Comparison of ENCODE assay signal across 22 cellular contexts in genomic region chr11:30452842-30453241, GRCh38.
DNase-seq lines count a peak whose midpoint lies in the region; ATAC-seq, FAIRE-seq and TF ChIP-seq lines count a peak whose summit lies in the region.
"Had no signal": no experiment of that assay in that cellular context is flagged by ENCODE, and none has a peak within 500 bp of the region (broad histone marks: within the 10 kb centered on the region; RNA-seq: fewer than 3 reads in every experiment).

No MANE protein-coding gene starts in this region.

- H2AK5ac ChIP-seq in H1 (ENCODE audit: low read depth, low read length) = no peak overlapping the region

- H3K23ac ChIP-seq in H1 (ENCODE audit: insufficient read length) = no peak overlapping the region

- H3K4ac ChIP-seq in H1 (replicated peaks; ENCODE audit: insufficient read length, low read depth, low read length) = no peak overlapping the region

- H3K4me1 ChIP-seq in left ventricle myocardium inferior (peaks cover 70% of the 10 kb centered on the region), GM23338 (ENCODE audit: insufficient read depth) (peaks cover 60% of the 10 kb centered on the region), H1 (replicated peaks in 1 of 4; ENCODE audit: control insufficient read depth in 3 of 4, insufficient read depth in 4 of 4, low read length in 3 of 4) (peaks cover 8 to 30% (median 27%) of the 10 kb centered on the region in 4 experiments)
- H3K4me1 ChIP-seq: BLaER1, Caco-2 had no signal

- peak overlapping the region; percentile 29; the same call in 1 of the 2 replicates for H2BK12ac ChIP-seq in H1 (ENCODE audit: low read depth, low read length)

- no peak overlapping the region for H2BK15ac ChIP-seq in H1 (ENCODE audit: low read length)

- H3K36me3 ChIP-seq in left ventricle myocardium inferior = no peaks in the 10 kb centered on the region
- H3K36me3 ChIP-seq in GM23338 (ENCODE audit: insufficient read depth) = no peaks in the 10 kb centered on the region
- no peaks in the 10 kb centered on the region for H3K36me3 ChIP-seq in H1 (ENCODE audit: control insufficient read depth in 2 of 4, insufficient read depth in 4 of 4, low read length in 3 of 4)
- H3K36me3 ChIP-seq: BLaER1 had no signal

- H3K9me3 ChIP-seq in left ventricle myocardium inferior (replicated peaks) (no peaks in the 10 kb centered on the region), H1 (ENCODE audit: insufficient read depth in 2 of 2, low read depth in 1 of 2, low read length in 1 of 2) (no peaks in the 10 kb centered on the region)
- H3K9me3 ChIP-seq: BLaER1, Caco-2, HAP-1 had no signal

- TF ChIP-seq CTCF in left ventricle myocardium inferior (IDR thresholded peaks at IDR 0.05; ENCODE audit: borderline replicate concordance) (no peak), GM23338 (conservative IDR thresholded peaks at IDR 0.05; ENCODE audit: low read depth in 2 of 2) (no peak), H1 (IDR thresholded peaks at IDR 0.05; ENCODE audit: control extremely low read depth in 1 of 3, insufficient read depth in 1 of 3, low read depth in 1 of 3, low read length in 3 of 3) (no peak), neural crest cell (conservative IDR thresholded peaks at IDR 0.05) (no peak), endothelial cell (IDR thresholded peaks at IDR 0.05; ENCODE audit: unreplicated experiment) (no peak)

- H3K27ac Mint-ChIP-seq in GM23338 (no peak overlapping the region), neural crest cell (ENCODE audit: unreplicated experiment) (peak overlapping the region; percentile 19), endothelial cell (ENCODE audit: unreplicated experiment) (no peak overlapping the region)
- H3K27ac Mint-ChIP-seq: B cell; CD8-positive, alpha-beta T cell; HFFc6 had no signal

- 94% methylated on average over 1 of the region's 1 CpG; no CpG with 5 or more reads in 1 of the 2 experiments for WGBS in H1 (ENCODE audit: extremely low coverage in 1 of 2, insufficient coverage in 1 of 2, insufficient read length in 1 of 2, insufficient replicate concordance in 2 of 2, low coverage in 1 of 2, low lambda C conversion rate in 2 of 2, missing lambda C conversion rate in 1 of 2), 2 experiments

- no peak overlapping the region for H4K5ac ChIP-seq in H1 (ENCODE audit: insufficient read length, low read depth, low read length)

- H3K4me3 ChIP-seq in left ventricle myocardium inferior = no peak overlapping the region
- H3K4me3 ChIP-seq in GM23338 = no peak overlapping the region
- no peak overlapping the region for H3K4me3 ChIP-seq in H1 (ENCODE audit: extremely low read depth in 1 of 4, insufficient read depth in 2 of 4, low read depth in 3 of 4, low read length in 4 of 4)
- H3K4me3 ChIP-seq: BLaER1, HAP-1 had no signal

- peaks cover 17% of the 10 kb centered on the region for H3F3A ChIP-seq in GM23338 (replicated peaks; ENCODE audit: low read depth)

- no peaks in the 10 kb centered on the region for H3K27me3 ChIP-seq in left ventricle myocardium inferior (ENCODE audit: low read depth)
- H3K27me3 ChIP-seq in GM23338 (ENCODE audit: insufficient read depth) = no peaks in the 10 kb centered on the region
- peaks cover under 1 to 9% (median 4%) of the 10 kb centered on the region in 4 experiments; a peak in 5 of 7 replicates for H3K27me3 ChIP-seq in H1 (replicated peaks in 1 of 4; ENCODE audit: control insufficient read depth in 3 of 4, extremely low read depth in 1 of 4, insufficient read depth in 3 of 4, low read length in 3 of 4)
- H3K27me3 ChIP-seq: BLaER1 had no signal

- intact Hi-C loops in left ventricle myocardium inferior (cut with micrococcal nuclease) (no loop called here), Right ventricle myocardium superior (cut with DNase I) (no loop called here)

- H2BK5ac ChIP-seq in H1 (ENCODE audit: low read depth, low read length) = no peak overlapping the region

- peak overlapping the region; percentile 38 for H3K27ac ChIP-seq in left ventricle myocardium inferior (replicated peaks)
- H3K27ac ChIP-seq in GM23338 (ENCODE audit: low read depth) = no peak overlapping the region
- no peak overlapping the region for H3K27ac ChIP-seq in H1 (ENCODE audit: low read depth, low read length)
- H3K27ac ChIP-seq: 22Rv1, BLaER1, C4-2B had no signal

- CTCF ChIA-PET in H1 (lab: Charles Lee; ENCODE audit: partially characterized antibody) = interaction anchor here (1.2 to 1.7 kb wide), 2 partner anchors 16 to 107 kb away, joined by 3 to 6 read pairs; no protein-coding TSS in a partner anchor

- TF ChIP-seq RAD21 in H1 (IDR thresholded peaks at IDR 0.05 in 1 of 2, conservative IDR thresholded peaks at IDR 0.05 in 1 of 2; ENCODE audit: low read depth in 2 of 2, low read length in 2 of 2) = no peak

- no peaks in the 10 kb centered on the region; the same call in 1 of the 2 replicates for H3K9me2 ChIP-seq in GM23338 (ENCODE audit: insufficient read depth)

- TF ChIP-seq EP300 in H1 (IDR thresholded peaks at IDR 0.05; ENCODE audit: borderline replicate concordance in 1 of 2, low read depth in 2 of 2, low read length in 2 of 2) = no peak

- H2BK20ac ChIP-seq in H1 (ENCODE audit: low read length) = no peak overlapping the region

- H3K4me2 ChIP-seq in GM23338 (peak overlapping the region; percentile 64), H1 (ENCODE audit: insufficient read depth in 1 of 2, low read depth in 2 of 2, low read length in 2 of 2) (peak overlapping the region in 1 of 2 experiments; percentile 36; a peak in 1 of 4 replicates)
- H3K4me2 ChIP-seq: BLaER1 had no signal

- H2AFZ ChIP-seq in GM23338 (no peak overlapping the region), H1 (ENCODE audit: low read length) (no peak overlapping the region)

- H3K9me3 Mint-ChIP-seq in GM23338 (no peaks in the 10 kb centered on the region), neural crest cell (no peaks in the 10 kb centered on the region), endothelial cell (ENCODE audit: unreplicated experiment) (no peaks in the 10 kb centered on the region)
- H3K9me3 Mint-ChIP-seq: CD8-positive, alpha-beta T cell had no signal

- H3K27me3 Mint-ChIP-seq in GM23338 (ENCODE audit: insufficient read depth, low read depth, poor library complexity) (peaks cover 10% of the 10 kb centered on the region), neural crest cell (ENCODE audit: low read depth) (peaks cover 2% of the 10 kb centered on the region), endothelial cell (ENCODE audit: unreplicated experiment) (peaks cover 2% of the 10 kb centered on the region)
- H3K27me3 Mint-ChIP-seq: CD4-positive, CD25-positive, alpha-beta regulatory T cell had no signal

- no peaks in the 10 kb centered on the region for H3K79me1 ChIP-seq in H1 (ENCODE audit: low read depth, low read length)

- H3K36me3 Mint-ChIP-seq in GM23338 (ENCODE audit: low read depth) (no peaks in the 10 kb centered on the region), neural crest cell (ENCODE audit: low read depth) (no peaks in the 10 kb centered on the region), endothelial cell (ENCODE audit: low read depth, unreplicated experiment) (peaks cover 8% of the 10 kb centered on the region)
- H3K36me3 Mint-ChIP-seq: CD4-positive, CD25-positive, alpha-beta regulatory T cell; CD8-positive, alpha-beta T cell had no signal

- peaks cover 57% of the 10 kb centered on the region for H3K4me1 Mint-ChIP-seq in GM23338
- H3K4me1 Mint-ChIP-seq in neural crest cell = peaks cover 43% of the 10 kb centered on the region
- peaks cover 65% of the 10 kb centered on the region for H3K4me1 Mint-ChIP-seq in endothelial cell (ENCODE audit: unreplicated experiment)
- H3K4me1 Mint-ChIP-seq: B cell; CD4-positive, CD25-positive, alpha-beta regulatory T cell had no signal

- ATAC-seq in Right ventricle myocardium superior (ENCODE audit: poor library complexity) (no peak), GM23338 (no peak), HG03196 (IDR thresholded peaks at IDR 0.05; ENCODE audit: unreplicated experiment) (no peak)
- ATAC-seq: CD8-positive, alpha-beta T cell had no signal

- H3K9ac ChIP-seq in H1 (replicated peaks in 1 of 4; ENCODE audit: extremely low read depth in 1 of 4, low read depth in 3 of 4, low read length in 3 of 4) = no peak overlapping the region
- H3K9ac ChIP-seq: BLaER1 had no signal

- no peaks in the 10 kb centered on the region for H3K23me2 ChIP-seq in H1 (ENCODE audit: low read depth, low read length)

- POLR2A ChIA-PET in H1 (lab: Charles Lee; ENCODE audit: partially characterized antibody) = interaction anchor here (1.0 kb wide), 1 partner anchor 134 kb away, joined by 3 read pairs; the partner anchor contains the start of gene MPPED2

- no peak overlapping the region for H4K91ac ChIP-seq in H1 (replicated peaks; ENCODE audit: insufficient read length, low read length)

- no peak overlapping the region for H3K14ac ChIP-seq in H1 (ENCODE audit: insufficient read length)

- H3K79me2 ChIP-seq in GM23338 (replicated peaks; ENCODE audit: insufficient read depth) (no peaks in the 10 kb centered on the region), H1 (ENCODE audit: control insufficient read depth in 1 of 2, insufficient read depth in 2 of 2, low read length in 2 of 2) (no peaks in the 10 kb centered on the region)

- no peak overlapping the region for H2BK120ac ChIP-seq in H1 (replicated peaks; ENCODE audit: low read depth, low read length)

- no peak overlapping the region for H4K8ac ChIP-seq in H1 (ENCODE audit: extremely low read depth, insufficient read depth, low read length)

- DNase-seq in left ventricle myocardium inferior = no peak
- DNase-seq in Right ventricle myocardium superior = no peak
- no peak for DNase-seq in GM23338 (ENCODE audit: low spot score)
- no peak for DNase-seq in H1 (ENCODE audit: low read depth in 1 of 2, low spot score in 2 of 2)
- no peak for DNase-seq in neural crest cell (ENCODE audit: low read depth, low spot score)
- DNase-seq in endothelial cell (ENCODE audit: low spot score) = no peak
- DNase-seq: Caco-2; CD4-positive, CD25-positive, alpha-beta regulatory T cell; CD8-positive, alpha-beta T cell; DMS153; DND-41; HFFc6 had no signal

- TF ChIP-seq POLR2A in H1 (IDR thresholded peaks at IDR 0.05; ENCODE audit: control extremely low read depth in 1 of 2, low read depth in 2 of 2, low read length in 2 of 2) = no peak

- no peak overlapping the region for H3K4me3 Mint-ChIP-seq in GM23338
- no peak overlapping the region for H3K4me3 Mint-ChIP-seq in neural crest cell
- no peak overlapping the region for H3K4me3 Mint-ChIP-seq in endothelial cell (ENCODE audit: unreplicated experiment)
- H3K4me3 Mint-ChIP-seq: B cell; CD4-positive, CD25-positive, alpha-beta regulatory T cell; CD8-positive, alpha-beta T cell; HFFc6 had no signal

- H3K18ac ChIP-seq in H1 (ENCODE audit: extremely low read depth, low read length) = 0 out of 2 replicates have a peak overlapping the region, but pooled peaks have one; percentile 11

- no peak for FAIRE-seq in H1 (lab: Jason Lieb, UNC)
- FAIRE-seq: A204.1, G401.6, GM12892, H54 had no signal

- H3K56ac ChIP-seq in H1 (replicated peaks; ENCODE audit: insufficient read length, low read depth, low read length) = no peak overlapping the region

- H4K20me1 ChIP-seq in GM23338 (replicated peaks; ENCODE audit: insufficient read depth) (no peaks in the 10 kb centered on the region), H1 (replicated peaks in 1 of 2; ENCODE audit: control insufficient read depth in 1 of 2, insufficient read depth in 2 of 2, low read length in 2 of 2) (peaks cover 0 to 1% of the 10 kb centered on the region in 2 experiments)
- H4K20me1 ChIP-seq: BLaER1 had no signal

TF ChIP-seq in GM23338, 12 proteins besides CTCF, POLR2A, EP300 and RAD21 (continues in another document):
- no peak for TF ChIP-seq ZNF114 (CRISPR knock-in tag; IDR thresholded peaks at IDR 0.05)
